Comparison of ENCODE assay signal across 32 cellular contexts in the genomic region with DNA sequence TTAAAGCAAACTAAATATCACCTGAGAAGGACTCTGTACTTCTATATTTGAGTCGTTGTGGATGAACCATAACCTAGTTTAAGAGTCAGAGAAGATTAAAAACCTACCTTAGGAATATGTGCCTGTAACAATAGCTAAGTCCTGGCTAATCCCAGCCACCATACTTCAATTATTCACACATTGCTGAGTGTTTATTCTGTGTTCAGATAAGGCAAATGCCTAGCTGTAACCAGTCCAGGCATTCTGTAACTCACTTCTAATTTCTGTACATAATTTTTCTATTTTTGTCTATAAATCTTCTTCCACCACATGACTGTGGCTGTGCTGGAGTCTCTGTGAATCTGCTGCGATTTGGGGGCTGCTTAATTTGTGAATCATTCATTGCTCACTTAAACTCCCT.
"Had no signal": no experiment of that assay in that cellular context is flagged by ENCODE, and none has a peak within 500 bp of the region (broad histone marks: within the 10 kb centered on the region; RNA-seq: fewer than 3 reads in every experiment).

No MANE protein-coding gene starts in this region.

- H3K9me3 ChIP-seq: adrenal gland, SJSA1 had no signal

- DNase-seq: activated CD4-positive, alpha-beta T cell treated with anti-CD3 and anti-CD28 coated beads for 1 hour; activated CD4-positive, alpha-beta T cell treated with anti-CD3 and anti-CD28 coated beads, Interleukin-2, amount 10 ng/mL, durations not matched to agents 24 days and 14 days; activated CD4-positive, alpha-beta T cell treated with anti-CD3 and anti-CD28 coated beads, Interleukin-2, amount 50 U/mL, for 48 hours; activated CD4-positive, CD25-positive, alpha-beta regulatory T cell; activated CD8-positive, alpha-beta T cell treated with anti-CD3 and anti-CD28 coated beads, Interleukin-2, amount 10 ng/mL, durations not matched to agents 7 days and 5 days; activated gamma-delta T cell treated with Interleukin-2 at 50 U/mL for 16 hours; activated naive CD4-positive, alpha-beta T cell treated with anti-CD3 and anti-CD28 coated beads for 36 hours; activated T-cell treated with anti-CD3 and anti-CD28 coated beads, Interleukin-2, amount 50 U/mL, for 24 hours; adrenal gland; anterior cingulate cortex; brain microvascular endothelial cell; central memory CD4-positive, alpha-beta T cell; MM.1S; MV-4-11; NCI-H1092; NCI-H1436 treated with DMSO at 0.1 percent for 48 hours; NCI-H1694 treated with DMSO at 0.1 percent for 48 hours; NCI-H2029; NCI-H345; NCI-H526; NCI-H748 treated with DMSO at 0.1 percent for 48 hours; NK-92 treated with Interleukin-12 subunit alpha and Interleukin-12 subunit beta, amount 100 ng/mL, for 24 hours; PC-9; SHP77; SW 1271; T-helper 1 cell; T-helper 2 cell; T-helper 9 cell; WERI-Rb-1 had no signal

- H3K4me2 ChIP-seq: KMS-11, PC-9 had no signal

- H3K4me1 ChIP-seq: SJSA1 had no signal

- H3K4me3 ChIP-seq: adrenal gland, PC-9, SJSA1 had no signal

- ATAC-seq: activated CD8-positive, alpha-beta T cell treated with anti-CD3 and anti-CD28 coated beads, Interleukin-2, amount 10 ng/mL, durations not matched to agents 7 days and 5 days; activated naive CD4-positive, alpha-beta T cell treated with anti-CD3 and anti-CD28 coated beads, Interleukin-2, amount 50 U/mL, for 72 hours had no signal

- H3K27ac ChIP-seq: adrenal gland, brain microvascular endothelial cell, KMS-11, PC-9, SJSA1, WERI-Rb-1 had no signal

- H3K9ac ChIP-seq: KMS-11 had no signal

- H2AFZ ChIP-seq: PC-9 had no signal

- H3K36me3 ChIP-seq: adrenal gland, brain microvascular endothelial cell, SJSA1, WERI-Rb-1 had no signal

- H3K27me3 ChIP-seq: adrenal gland, brain microvascular endothelial cell, SJSA1 had no signal
